Comparison of ENCODE assay signal across 8 cellular contexts in the genomic region with DNA sequence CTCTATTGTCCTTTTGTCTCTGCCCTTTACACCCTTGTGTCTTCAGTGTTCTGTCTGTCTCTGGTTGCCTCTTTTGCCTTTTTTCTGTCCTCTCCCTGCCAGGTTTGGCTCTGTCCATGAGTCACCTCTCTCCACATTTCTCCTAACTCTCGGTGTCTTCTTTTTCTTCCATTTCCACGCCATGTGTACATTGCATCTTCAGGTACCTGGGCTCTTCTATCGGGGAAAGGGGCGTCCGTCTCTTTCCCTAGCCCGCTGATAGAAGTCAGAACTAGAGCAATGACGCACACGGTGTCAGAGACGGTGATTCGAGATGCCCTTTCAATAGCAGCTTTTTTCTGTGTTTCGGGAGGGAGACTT. TPM values are rescaled to one million over a fixed set of nuclear protein-coding genes. Genes with fewer than 3 reads are reported as not detected.
DNase-seq lines count a peak whose midpoint lies in the region; ATAC-seq and TF ChIP-seq lines count a peak whose summit lies in the region.

No MANE protein-coding gene starts in this region.

- H3K4me1 ChIP-seq in mesodermal cell (ENCODE audit: control insufficient read depth, insufficient read depth, low read length, poor library complexity, severe bottlenecking), result peaks cover 4% of the 10 kb centered on the region
- H3K4me1 ChIP-seq in suprapubic skin, result peaks cover 30% of the 10 kb centered on the region

- ATAC-seq in GM21360 (IDR thresholded peaks at IDR 0.05; ENCODE audit: unreplicated experiment), result peak; percentile 30

- TF ChIP-seq POLR2A in suprapubic skin (IDR thresholded peaks at IDR 0.05), result no peak

- TF ChIP-seq CTCF in C4-2B (conservative IDR thresholded peaks at IDR 0.05), result no peak
- TF ChIP-seq CTCF in suprapubic skin (IDR thresholded peaks at IDR 0.05), result no peak

- no peak for TF ChIP-seq EP300 in suprapubic skin (IDR thresholded peaks at IDR 0.05)

- H3K27me3 ChIP-seq in suprapubic skin, result no peaks in the 10 kb centered on the region

- peak; percentile 16 for DNase-seq in LoVo (ENCODE audit: low spot score)
- peak; percentile 39 for DNase-seq in activated CD4-positive, CD25-positive, alpha-beta regulatory T cell treated with anti-CD3 and anti-CD28 coated beads, Interleukin-2, amount 50 U/mL, for 72 hours
- DNase-seq in ecto neural progenitor cell (ENCODE audit: low spot score), result peak; percentile 50
- DNase-seq in suprapubic skin (ENCODE audit: low spot score in 2 of 2), result no peak
- DNase-seq in cerebellar cortex (ENCODE audit: low spot score), result no peak

- H3K36me3 ChIP-seq in mesodermal cell (ENCODE audit: control insufficient read depth, insufficient read depth, low read length), result peaks cover 27% of the 10 kb centered on the region
- peaks cover 3% of the 10 kb centered on the region for H3K36me3 ChIP-seq in suprapubic skin

- H3K4me3 ChIP-seq in mesodermal cell (ENCODE audit: extremely low read depth, insufficient read depth, low read length, poor library complexity, severe bottlenecking), result peak overlapping the region; percentile 97
- peak overlapping the region; percentile 82 for H3K4me3 ChIP-seq in suprapubic skin

- WGBS in mesodermal cell (ENCODE audit: insufficient coverage in 2 of 2), 2 experiments, result 0% methylated on average over 7 to 9 of the region's 11 CpGs
- WGBS in suprapubic skin, result 0% methylated on average over 11 of the region's 11 CpGs

- H3K27ac ChIP-seq in C4-2B, result peak overlapping the region; percentile 89
- peak overlapping the region; percentile 88 for H3K27ac ChIP-seq in mesodermal cell (ENCODE audit: low read depth, low read length, severe bottlenecking)
- H3K27ac ChIP-seq in suprapubic skin, result peak overlapping the region; percentile 87

- no peaks in the 10 kb centered on the region for H3K9me3 ChIP-seq in mesodermal cell (ENCODE audit: control insufficient read depth, low read length)
- no peaks in the 10 kb centered on the region for H3K9me3 ChIP-seq in suprapubic skin

RNA-seq across cellular contexts. Expression of gene OPA1, which starts 0.6 kb away (rescaled TPM):
- 66.0 TPM for polyA plus RNA-seq in mesodermal cell (2013, experiment 1 of 2)
- 66.3 TPM for polyA plus RNA-seq in mesodermal cell (2013, experiment 2 of 2)
- 10 to 100 TPM; 33.4 to 53.8 (median 37.9) TPM for total RNA-seq in suprapubic skin

RNA-seq across cellular contexts. Expression of gene ATP13A4, which starts 39.0 kb away (rescaled TPM):
- polyA plus RNA-seq in mesodermal cell (2013, experiment 1 of 2), result 0.63 TPM
- 0.20 TPM for polyA plus RNA-seq in mesodermal cell (2013, experiment 2 of 2)
- 10 to 100 TPM; 18.7 to 75.0 (median 35.3) TPM for total RNA-seq in suprapubic skin

Comparison
In these comparisons a context has a peak if more than half of its experiments do, and no peak if none do; other contexts are left out.
1. DNase-seq: peak in LoVo (single experiment), activated CD4-positive, CD25-positive, alpha-beta regulatory T cell treated with anti-CD3 and anti-CD28 coated beads, Interleukin-2, amount 50 U/mL, for 72 hours (single experiment) and ecto neural progenitor cell (single experiment); none in suprapubic skin (0 of 2) and cerebellar cortex (single experiment).
2. Peak in every context shown above with its lines, with median percentiles within 50 percentile points of each other: H3K27ac ChIP-seq.